In the genomic region with DNA sequence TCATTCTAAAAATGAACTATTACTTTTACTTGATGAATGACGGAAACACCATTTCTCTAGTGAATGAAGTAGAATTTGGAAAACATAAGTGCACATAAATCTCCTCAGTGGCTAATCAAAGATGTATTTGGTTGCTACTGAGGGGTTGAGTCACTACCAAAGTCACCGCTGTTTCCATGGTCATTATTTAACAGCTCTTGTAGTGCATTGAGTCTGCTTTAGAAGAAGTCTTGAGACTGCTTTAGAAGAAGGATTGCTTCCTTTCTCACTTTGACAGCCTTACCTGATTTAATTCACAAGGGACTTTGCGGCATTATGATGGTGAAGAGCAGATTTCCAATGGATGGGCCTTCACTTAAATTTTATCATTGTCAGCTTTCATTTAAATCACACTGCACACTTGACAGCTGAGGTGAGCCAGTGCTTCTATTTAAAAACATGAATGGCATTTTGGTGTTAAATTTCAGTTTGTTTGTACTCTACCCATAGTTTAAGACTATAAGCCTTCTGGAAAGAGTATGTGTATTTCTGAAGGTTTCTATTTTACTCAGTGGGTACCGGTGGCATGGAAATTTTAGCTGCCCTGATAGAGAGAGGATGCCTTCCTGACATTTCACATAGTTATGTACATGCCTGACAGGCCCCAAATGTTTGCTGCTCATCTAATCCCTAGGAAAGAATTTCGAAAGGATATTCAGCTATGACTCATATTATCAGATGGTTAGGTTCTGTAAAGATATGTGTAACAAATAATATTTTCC, we compare ENCODE assay signal across 15 cellular contexts. TPM values are rescaled to one million over a fixed set of nuclear protein-coding genes. Genes with fewer than 3 reads are reported as not detected.
DNase-seq lines count a peak whose midpoint lies in the region; ATAC-seq, FAIRE-seq and TF ChIP-seq lines count a peak whose summit lies in the region.
"Had no signal": no experiment of that assay in that cellular context is flagged by ENCODE, and none has a peak within 500 bp of the region (broad histone marks: within the 10 kb centered on the region; RNA-seq: fewer than 3 reads in every experiment).

No MANE protein-coding gene starts in this region.

- no peaks in the 10 kb centered on the region for H3K9me3 Mint-ChIP-seq in stimulated activated naive CD8-positive, alpha-beta T cell treated with anti-CD3 and anti-CD28 coated beads, Interleukin-15, amount 100 ng/mL, for 72 hours
- H3K9me3 Mint-ChIP-seq: activated T-cell treated with anti-CD3 and anti-CD28 coated beads, Interleukin-2, amount 50 U/mL, for 72 hours; T-helper 1 cell treated with Interleukin-12 subunit alpha and Interleukin-12 subunit beta and Interleukin-4 antibody, amounts not matched to agents 30 μg/mL and 1 μg/mL, for 36 hours had no signal

- H3K36me3 ChIP-seq in gastroesophageal sphincter, result no peaks in the 10 kb centered on the region
- H3K36me3 ChIP-seq: cardiac muscle cell had no signal

- no peak for TF ChIP-seq CTCF in gastroesophageal sphincter (IDR thresholded peaks at IDR 0.05)

- no peak overlapping the region for H3K4me3 ChIP-seq in gastroesophageal sphincter
- H3K4me3 ChIP-seq: cardiac muscle cell had no signal

- H3K27me3 ChIP-seq in gastroesophageal sphincter, result no peaks in the 10 kb centered on the region
- H3K27me3 ChIP-seq: cardiac muscle cell had no signal

- no peaks in the 10 kb centered on the region for H3K4me1 Mint-ChIP-seq in stimulated activated naive CD8-positive, alpha-beta T cell treated with anti-CD3 and anti-CD28 coated beads, Interleukin-15, amount 100 ng/mL, for 72 hours

- intact Hi-C loops in Right ventricle myocardium superior (cut with DNase I), result no loop called here

- WGBS in gastroesophageal sphincter (ENCODE audit: low coverage in 1 of 2), 2 donors, result 70 to 77% methylated on average over 5 of the region's 5 CpGs

- no peak for TF ChIP-seq EP300 in gastroesophageal sphincter (IDR thresholded peaks at IDR 0.05)

- no peaks in the 10 kb centered on the region for H3K9me3 ChIP-seq in gastroesophageal sphincter

- ATAC-seq in stimulated activated naive CD8-positive, alpha-beta T cell treated with anti-CD3 and anti-CD28 coated beads, Interleukin-15, Interleukin-2, amounts not matched to agents 100 U/mL and 50 U/mL, for 24 hours, result peak; percentile 75
- no peak for ATAC-seq in stimulated activated naive CD8-positive, alpha-beta T cell treated with anti-CD3 and anti-CD28 coated beads, Interleukin-15, amount 100 ng/mL, for 72 hours
- ATAC-seq in gastroesophageal sphincter, result peak; percentile 34
- ATAC-seq in Right ventricle myocardium superior (ENCODE audit: poor library complexity), result no peak
- ATAC-seq: activated T-cell treated with anti-CD3 and anti-CD28 coated beads, Interleukin-2, amount 50 U/mL, for 72 hours had no signal

- H3K27ac ChIP-seq in gastroesophageal sphincter, result peak overlapping the region in 3 of 4 donors; percentile 39 to 69 (median 44)
- H3K27ac ChIP-seq: cardiac muscle cell, KMS-11 had no signal

- H3K4me1 ChIP-seq in gastroesophageal sphincter, result peaks cover 0 to 16% (median 6%) of the 10 kb centered on the region in 3 donors

- H3K4me3 Mint-ChIP-seq in stimulated activated naive CD8-positive, alpha-beta T cell treated with anti-CD3 and anti-CD28 coated beads, Interleukin-15, amount 100 ng/mL, for 72 hours, result no peak overlapping the region
- H3K4me3 Mint-ChIP-seq: activated T-cell treated with anti-CD3 and anti-CD28 coated beads, Interleukin-2, amount 50 U/mL, for 72 hours; T-helper 1 cell treated with Interleukin-12 subunit alpha and Interleukin-12 subunit beta and Interleukin-4 antibody, amounts not matched to agents 30 μg/mL and 1 μg/mL, for 36 hours had no signal

- H3K27me3 Mint-ChIP-seq in stimulated activated naive CD8-positive, alpha-beta T cell treated with anti-CD3 and anti-CD28 coated beads, Interleukin-15, amount 100 ng/mL, for 72 hours, result peaks cover 24% of the 10 kb centered on the region

- no peak overlapping the region for H3K27ac Mint-ChIP-seq in stimulated activated naive CD8-positive, alpha-beta T cell treated with anti-CD3 and anti-CD28 coated beads, Interleukin-15, amount 100 ng/mL, for 72 hours
- H3K27ac Mint-ChIP-seq: activated T-cell treated with anti-CD3 and anti-CD28 coated beads, Interleukin-2, amount 50 U/mL, for 72 hours; T-helper 1 cell treated with Interleukin-12 subunit alpha and Interleukin-12 subunit beta and Interleukin-4 antibody, amounts not matched to agents 30 μg/mL and 1 μg/mL, for 36 hours had no signal

- TF ChIP-seq POLR2A in gastroesophageal sphincter (IDR thresholded peaks at IDR 0.05), result no peak

- no peak for FAIRE-seq in urothelium cell line (lab: Jason Lieb, UNC)
- FAIRE-seq: small intestine had no signal

- DNase-seq in stimulated activated naive CD8-positive, alpha-beta T cell treated with anti-CD3 and anti-CD28 coated beads, Interleukin-15, Interleukin-2, amounts not matched to agents 100 U/mL and 50 U/mL, for 24 hours, result no peak
- no peak for DNase-seq in stimulated activated naive CD8-positive, alpha-beta T cell treated with anti-CD3 and anti-CD28 coated beads, Interleukin-15, amount 100 ng/mL, for 72 hours
- DNase-seq in amniotic epithelial cell (ENCODE audit: low read depth), result peak; percentile 81
- peak; percentile 26 for DNase-seq in urothelium cell line (ENCODE audit: low spot score)
- DNase-seq in Right ventricle myocardium superior, result no peak
- no peak for DNase-seq in NCI-H82 treated with DMSO at 0.1 percent for 48 hours (lab: John Stamatoyannopoulos, UW; ENCODE audit: unreplicated experiment)
- DNase-seq in NCI-H69 (lab: John Stamatoyannopoulos, UW), result no peak
- DNase-seq: activated CD4-positive, alpha-beta T cell treated with anti-CD3 and anti-CD28 coated beads for 4 hours; activated T-cell treated with anti-CD3 and anti-CD28 coated beads, Interleukin-2, amount 50 U/mL, for 72 hours; small intestine had no signal

RNA-seq across cellular contexts. Expression of gene ASB5, which starts 9.5 kb away (rescaled TPM):
- total RNA-seq in gastroesophageal sphincter, result 10 to 100 TPM; 21.8 to 69.1 (median 25.9) TPM
- 2.8 TPM for total RNA-seq in Right ventricle myocardium superior
- total RNA-seq: activated T-cell treated with anti-CD3 and anti-CD28 coated beads, Interleukin-2, amount 50 U/mL, for 72 hours; cardiac muscle cell; OCI-LY7 had no signal

Comparison
In these comparisons a context has a peak if more than half of its experiments do, and no peak if none do; other contexts are left out.
1. ATAC-seq: peak in stimulated activated naive CD8-positive, alpha-beta T cell treated with anti-CD3 and anti-CD28 coated beads, Interleukin-15, Interleukin-2, amounts not matched to agents 100 U/mL and 50 U/mL, for 24 hours (single experiment) and gastroesophageal sphincter (single experiment); none in stimulated activated naive CD8-positive, alpha-beta T cell treated with anti-CD3 and anti-CD28 coated beads, Interleukin-15, amount 100 ng/mL, for 72 hours (single experiment) and Right ventricle myocardium superior (single experiment).
2. DNase-seq: peak in amniotic epithelial cell (single experiment) and urothelium cell line (single experiment); none in stimulated activated naive CD8-positive, alpha-beta T cell treated with anti-CD3 and anti-CD28 coated beads, Interleukin-15, Interleukin-2, amounts not matched to agents 100 U/mL and 50 U/mL, for 24 hours (single experiment), stimulated activated naive CD8-positive, alpha-beta T cell treated with anti-CD3 and anti-CD28 coated beads, Interleukin-15, amount 100 ng/mL, for 72 hours (0 of 2), Right ventricle myocardium superior (single experiment), NCI-H82 treated with DMSO at 0.1 percent for 48 hours (single experiment) and NCI-H69 (single experiment).